ENCODE assay signal across 1 cellular context in the genomic region with DNA sequence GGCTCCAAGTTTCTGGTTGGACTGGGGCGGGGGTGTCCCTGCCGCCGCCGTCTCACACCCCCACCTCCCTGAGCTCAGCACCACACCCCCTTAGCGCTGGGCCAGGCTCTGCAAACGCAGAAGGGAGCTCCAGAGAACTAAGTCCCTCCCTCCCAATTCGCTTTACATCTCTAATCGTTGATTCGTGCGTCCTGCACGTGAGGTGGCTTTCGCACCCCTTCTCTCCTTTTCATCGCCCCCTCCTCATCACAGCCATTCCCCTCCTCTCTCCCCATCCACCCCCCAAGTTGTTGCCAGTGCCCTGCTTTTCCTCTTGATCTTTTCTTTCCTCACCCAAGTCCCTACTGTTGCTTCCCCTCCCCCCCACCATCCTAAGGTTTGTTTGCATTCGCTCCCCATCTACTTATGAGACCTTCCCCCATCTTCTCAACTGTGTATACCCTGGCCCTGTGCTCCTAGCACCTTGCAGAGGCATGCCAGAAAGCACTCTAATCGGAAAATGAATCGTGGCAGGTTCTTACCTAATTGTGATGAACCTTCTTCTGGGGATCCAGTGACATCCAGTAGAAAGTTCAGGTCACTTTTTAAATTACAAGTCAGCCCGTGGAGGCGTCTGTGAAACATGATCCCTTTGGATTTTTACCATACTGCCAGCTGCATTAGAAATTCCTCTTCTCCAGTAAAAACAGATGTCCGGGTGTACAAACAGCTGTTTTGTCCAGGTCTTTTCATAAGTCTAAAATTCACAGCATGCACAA.
TF ChIP-seq lines count a peak whose summit lies in the region.

No MANE protein-coding gene starts in this region.

TF ChIP-seq in K562, 482 proteins besides CTCF, POLR2A, EP300 and RAD21 (continued from another document and continues in another):
- peak in 1 of 2 experiments; percentile 51; a peak in 1 of 4 replicates for TF ChIP-seq HDAC1 (IDR thresholded peaks at IDR 0.05)
- TF ChIP-seq, protein P1, sequence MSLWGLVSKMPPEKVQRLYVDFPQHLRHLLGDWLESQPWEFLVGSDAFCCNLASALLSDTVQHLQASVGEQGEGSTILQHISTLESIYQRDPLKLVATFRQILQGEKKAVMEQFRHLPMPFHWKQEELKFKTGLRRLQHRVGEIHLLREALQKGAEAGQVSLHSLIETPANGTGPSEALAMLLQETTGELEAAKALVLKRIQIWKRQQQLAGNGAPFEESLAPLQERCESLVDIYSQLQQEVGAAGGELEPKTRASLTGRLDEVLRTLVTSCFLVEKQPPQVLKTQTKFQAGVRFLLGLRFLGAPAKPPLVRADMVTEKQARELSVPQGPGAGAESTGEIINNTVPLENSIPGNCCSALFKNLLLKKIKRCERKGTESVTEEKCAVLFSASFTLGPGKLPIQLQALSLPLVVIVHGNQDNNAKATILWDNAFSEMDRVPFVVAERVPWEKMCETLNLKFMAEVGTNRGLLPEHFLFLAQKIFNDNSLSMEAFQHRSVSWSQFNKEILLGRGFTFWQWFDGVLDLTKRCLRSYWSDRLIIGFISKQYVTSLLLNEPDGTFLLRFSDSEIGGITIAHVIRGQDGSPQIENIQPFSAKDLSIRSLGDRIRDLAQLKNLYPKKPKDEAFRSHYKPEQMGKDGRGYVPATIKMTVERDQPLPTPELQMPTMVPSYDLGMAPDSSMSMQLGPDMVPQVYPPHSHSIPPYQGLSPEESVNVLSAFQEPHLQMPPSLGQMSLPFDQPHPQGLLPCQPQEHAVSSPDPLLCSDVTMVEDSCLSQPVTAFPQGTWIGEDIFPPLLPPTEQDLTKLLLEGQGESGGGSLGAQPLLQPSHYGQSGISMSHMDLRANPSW (CRISPR knock-in tag; IDR thresholded peaks at IDR 0.05), result no peak
- TF ChIP-seq LEF1 (IDR thresholded peaks at IDR 0.05), result peak; percentile 78
- TF ChIP-seq ZKSCAN8 (CRISPR knock-in tag; IDR thresholded peaks at IDR 0.05), result no peak
- TF ChIP-seq, protein P2, sequence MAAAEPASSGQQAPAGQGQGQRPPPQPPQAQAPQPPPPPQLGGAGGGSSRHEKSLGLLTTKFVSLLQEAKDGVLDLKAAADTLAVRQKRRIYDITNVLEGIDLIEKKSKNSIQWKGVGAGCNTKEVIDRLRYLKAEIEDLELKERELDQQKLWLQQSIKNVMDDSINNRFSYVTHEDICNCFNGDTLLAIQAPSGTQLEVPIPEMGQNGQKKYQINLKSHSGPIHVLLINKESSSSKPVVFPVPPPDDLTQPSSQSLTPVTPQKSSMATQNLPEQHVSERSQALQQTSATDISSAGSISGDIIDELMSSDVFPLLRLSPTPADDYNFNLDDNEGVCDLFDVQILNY (CRISPR knock-in tag; IDR thresholded peaks at IDR 0.05), result 0 out of 2 replicates have a peak, but pooled peaks have one; percentile 28
- 0 out of 2 replicates have a peak, but pooled peaks have one; percentile 42 for TF ChIP-seq SMARCA4 (IDR thresholded peaks at IDR 0.05)
- TF ChIP-seq TAF7 (tag; IDR thresholded peaks at IDR 0.05), result peak; percentile 39; the same call in 1 of the 2 replicates
- TF ChIP-seq, protein P3, sequence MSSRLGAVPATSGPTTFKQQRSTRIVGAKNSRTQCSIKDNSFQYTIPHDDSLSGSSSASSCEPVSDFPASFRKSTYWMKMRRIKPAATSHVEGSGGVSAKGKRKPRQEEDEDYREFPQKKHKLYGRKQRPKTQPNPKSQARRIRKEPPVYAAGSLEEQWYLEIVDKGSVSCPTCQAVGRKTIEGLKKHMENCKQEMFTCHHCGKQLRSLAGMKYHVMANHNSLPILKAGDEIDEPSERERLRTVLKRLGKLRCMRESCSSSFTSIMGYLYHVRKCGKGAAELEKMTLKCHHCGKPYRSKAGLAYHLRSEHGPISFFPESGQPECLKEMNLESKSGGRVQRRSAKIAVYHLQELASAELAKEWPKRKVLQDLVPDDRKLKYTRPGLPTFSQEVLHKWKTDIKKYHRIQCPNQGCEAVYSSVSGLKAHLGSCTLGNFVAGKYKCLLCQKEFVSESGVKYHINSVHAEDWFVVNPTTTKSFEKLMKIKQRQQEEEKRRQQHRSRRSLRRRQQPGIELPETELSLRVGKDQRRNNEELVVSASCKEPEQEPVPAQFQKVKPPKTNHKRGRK (tag; IDR thresholded peaks at IDR 0.05), result peak; percentile 88
- TF ChIP-seq, protein P4, sequence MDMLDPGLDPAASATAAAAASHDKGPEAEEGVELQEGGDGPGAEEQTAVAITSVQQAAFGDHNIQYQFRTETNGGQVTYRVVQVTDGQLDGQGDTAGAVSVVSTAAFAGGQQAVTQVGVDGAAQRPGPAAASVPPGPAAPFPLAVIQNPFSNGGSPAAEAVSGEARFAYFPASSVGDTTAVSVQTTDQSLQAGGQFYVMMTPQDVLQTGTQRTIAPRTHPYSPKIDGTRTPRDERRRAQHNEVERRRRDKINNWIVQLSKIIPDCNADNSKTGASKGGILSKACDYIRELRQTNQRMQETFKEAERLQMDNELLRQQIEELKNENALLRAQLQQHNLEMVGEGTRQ (CRISPR knock-in tag; IDR thresholded peaks at IDR 0.05), result peak; percentile 26; the same call in 1 of the 2 replicates
- TF ChIP-seq EHMT2 (IDR thresholded peaks at IDR 0.05), result peak; percentile 66; the same call in 1 of the 2 replicates
- TF ChIP-seq, protein P5, sequence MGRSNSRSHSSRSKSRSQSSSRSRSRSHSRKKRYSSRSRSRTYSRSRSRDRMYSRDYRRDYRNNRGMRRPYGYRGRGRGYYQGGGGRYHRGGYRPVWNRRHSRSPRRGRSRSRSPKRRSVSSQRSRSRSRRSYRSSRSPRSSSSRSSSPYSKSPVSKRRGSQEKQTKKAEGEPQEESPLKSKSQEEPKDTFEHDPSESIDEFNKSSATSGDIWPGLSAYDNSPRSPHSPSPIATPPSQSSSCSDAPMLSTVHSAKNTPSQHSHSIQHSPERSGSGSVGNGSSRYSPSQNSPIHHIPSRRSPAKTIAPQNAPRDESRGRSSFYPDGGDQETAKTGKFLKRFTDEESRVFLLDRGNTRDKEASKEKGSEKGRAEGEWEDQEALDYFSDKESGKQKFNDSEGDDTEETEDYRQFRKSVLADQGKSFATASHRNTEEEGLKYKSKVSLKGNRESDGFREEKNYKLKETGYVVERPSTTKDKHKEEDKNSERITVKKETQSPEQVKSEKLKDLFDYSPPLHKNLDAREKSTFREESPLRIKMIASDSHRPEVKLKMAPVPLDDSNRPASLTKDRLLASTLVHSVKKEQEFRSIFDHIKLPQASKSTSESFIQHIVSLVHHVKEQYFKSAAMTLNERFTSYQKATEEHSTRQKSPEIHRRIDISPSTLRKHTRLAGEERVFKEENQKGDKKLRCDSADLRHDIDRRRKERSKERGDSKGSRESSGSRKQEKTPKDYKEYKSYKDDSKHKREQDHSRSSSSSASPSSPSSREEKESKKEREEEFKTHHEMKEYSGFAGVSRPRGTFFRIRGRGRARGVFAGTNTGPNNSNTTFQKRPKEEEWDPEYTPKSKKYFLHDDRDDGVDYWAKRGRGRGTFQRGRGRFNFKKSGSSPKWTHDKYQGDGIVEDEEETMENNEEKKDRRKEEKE (IDR thresholded peaks at IDR 0.05; ENCODE audit: borderline replicate concordance in 1 of 2, control insufficient read depth in 1 of 2, low read depth in 2 of 2, low read length in 1 of 2), result 0 out of 4 replicates have a peak, but pooled peaks have one; percentile 24 to 46
- TF ChIP-seq SMARCE1 (IDR thresholded peaks at IDR 0.05), result peak; percentile 64
- TF ChIP-seq SMARCA5 (IDR thresholded peaks at IDR 0.05), result peak; percentile 58; the same call in 1 of the 2 replicates
- peak; percentile 49; the same call in 1 of the 2 replicates for TF ChIP-seq ZEB2 (IDR thresholded peaks at IDR 0.05)
- TF ChIP-seq, protein P6, sequence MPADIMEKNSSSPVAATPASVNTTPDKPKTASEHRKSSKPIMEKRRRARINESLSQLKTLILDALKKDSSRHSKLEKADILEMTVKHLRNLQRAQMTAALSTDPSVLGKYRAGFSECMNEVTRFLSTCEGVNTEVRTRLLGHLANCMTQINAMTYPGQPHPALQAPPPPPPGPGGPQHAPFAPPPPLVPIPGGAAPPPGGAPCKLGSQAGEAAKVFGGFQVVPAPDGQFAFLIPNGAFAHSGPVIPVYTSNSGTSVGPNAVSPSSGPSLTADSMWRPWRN (IDR thresholded peaks at IDR 0.05; ENCODE audit: low read depth), result peak; percentile 79
- no peak for TF ChIP-seq PHF8 (IDR thresholded peaks at IDR 0.05; ENCODE audit: borderline replicate concordance, low read length)
- no peak for TF ChIP-seq ARNT (IDR thresholded peaks at IDR 0.05)
- TF ChIP-seq HLTF (IDR thresholded peaks at IDR 0.05), result peak; percentile 52; the same call in 1 of the 2 replicates
- 0 out of 2 replicates have a peak, but pooled peaks have one; percentile 65 for TF ChIP-seq HDGF (IDR thresholded peaks at IDR 0.05)
- TF ChIP-seq HDAC2 (IDR thresholded peaks at IDR 0.05), result peak; percentile 54; the same call in 1 of the 2 replicates
- no peak for TF ChIP-seq ZNF507 (tag; conservative IDR thresholded peaks at IDR 0.05)
- TF ChIP-seq, protein P7, sequence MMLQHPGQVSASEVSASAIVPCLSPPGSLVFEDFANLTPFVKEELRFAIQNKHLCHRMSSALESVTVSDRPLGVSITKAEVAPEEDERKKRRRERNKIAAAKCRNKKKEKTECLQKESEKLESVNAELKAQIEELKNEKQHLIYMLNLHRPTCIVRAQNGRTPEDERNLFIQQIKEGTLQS (IDR thresholded peaks at IDR 0.05), result no peak
- TF ChIP-seq, protein P7 (CRISPR knock-in tag; conservative IDR thresholded peaks at IDR 0.05), result 0 out of 2 replicates have a peak, but pooled peaks have one; percentile 3
- TF ChIP-seq TSC22D4 (tag; IDR thresholded peaks at IDR 0.05), result peak; percentile 44; the same call in 1 of the 2 replicates
- no peak for TF ChIP-seq DDX20 (tag; IDR thresholded peaks at IDR 0.05; ENCODE audit: low read depth)
- peak; percentile 72 for TF ChIP-seq DIDO1 (tag; IDR thresholded peaks at IDR 0.05; ENCODE audit: low read depth)
- no peak for TF ChIP-seq GABPB1 (CRISPR knock-in tag; IDR thresholded peaks at IDR 0.05)
- peak; percentile 20 for TF ChIP-seq DACH1 (IDR thresholded peaks at IDR 0.05; ENCODE audit: partially characterized antibody)
- TF ChIP-seq, protein P8, sequence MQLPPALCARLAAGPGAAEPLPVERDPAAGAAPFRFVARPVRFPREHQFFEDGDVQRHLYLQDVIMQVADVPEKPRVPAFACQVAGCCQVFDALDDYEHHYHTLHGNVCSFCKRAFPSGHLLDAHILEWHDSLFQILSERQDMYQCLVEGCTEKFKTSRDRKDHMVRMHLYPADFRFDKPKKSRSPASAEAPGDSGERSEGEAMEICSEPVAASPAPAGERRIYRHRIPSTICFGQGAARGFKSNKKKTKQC (CRISPR knock-in tag; IDR thresholded peaks at IDR 0.05), result no peak
- peak; percentile 68 for TF ChIP-seq BRD9 (IDR thresholded peaks at IDR 0.05; ENCODE audit: low read depth, partially characterized antibody)
- TF ChIP-seq, protein P9, sequence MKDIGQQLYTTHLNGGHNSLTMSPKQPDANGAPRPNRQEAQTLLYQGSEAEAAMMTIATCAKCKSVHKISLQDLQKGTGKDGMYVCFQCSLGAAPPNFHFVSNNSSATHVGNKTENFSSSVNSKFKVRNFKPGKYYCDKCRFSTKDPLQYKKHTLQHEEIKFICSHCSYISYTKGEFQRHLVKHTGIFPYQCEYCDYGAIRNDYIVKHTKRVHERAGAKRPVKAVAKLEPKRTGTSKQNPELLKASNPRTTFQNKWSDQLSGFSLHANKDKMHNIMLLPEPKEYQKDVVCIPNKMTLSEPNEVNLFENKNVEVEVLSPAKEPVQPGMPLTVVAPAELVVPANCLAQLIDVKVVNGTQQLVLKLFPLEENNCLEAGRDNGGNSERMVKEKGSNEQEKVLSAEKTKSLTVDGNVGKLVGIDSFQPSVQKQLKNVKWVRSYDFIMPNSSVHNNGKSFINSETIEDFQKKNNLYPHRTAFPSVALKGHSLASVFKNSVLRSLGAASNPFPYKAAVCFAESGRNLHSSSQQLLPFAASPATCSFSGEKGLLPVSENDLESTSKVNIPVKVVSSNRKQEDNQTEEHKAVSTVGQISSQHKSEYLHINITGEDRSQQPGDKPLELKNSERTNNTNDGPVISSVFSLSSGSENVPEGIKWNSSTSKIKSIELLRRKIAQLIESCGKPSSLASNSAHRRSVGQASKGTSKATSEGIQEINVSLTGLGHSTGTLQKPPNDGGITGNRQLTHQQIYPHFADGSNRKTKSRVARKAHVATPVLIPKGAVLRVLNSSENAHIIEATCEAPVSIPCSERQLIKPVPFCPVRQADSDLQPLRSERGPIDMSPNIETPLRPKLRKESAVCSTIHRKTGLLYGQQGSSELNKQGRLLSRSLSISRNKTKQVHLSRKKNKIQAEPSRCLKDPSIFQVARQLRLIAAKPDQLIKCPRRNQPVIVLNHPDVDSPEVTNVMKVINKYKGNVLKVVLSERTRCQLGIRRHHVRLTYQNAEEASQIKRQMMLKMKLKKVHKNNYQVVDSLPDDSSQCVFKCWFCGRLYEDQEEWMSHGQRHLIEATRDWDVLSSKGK (CRISPR knock-in tag; IDR thresholded peaks at IDR 0.05), result no peak
- TF ChIP-seq, protein P10, sequence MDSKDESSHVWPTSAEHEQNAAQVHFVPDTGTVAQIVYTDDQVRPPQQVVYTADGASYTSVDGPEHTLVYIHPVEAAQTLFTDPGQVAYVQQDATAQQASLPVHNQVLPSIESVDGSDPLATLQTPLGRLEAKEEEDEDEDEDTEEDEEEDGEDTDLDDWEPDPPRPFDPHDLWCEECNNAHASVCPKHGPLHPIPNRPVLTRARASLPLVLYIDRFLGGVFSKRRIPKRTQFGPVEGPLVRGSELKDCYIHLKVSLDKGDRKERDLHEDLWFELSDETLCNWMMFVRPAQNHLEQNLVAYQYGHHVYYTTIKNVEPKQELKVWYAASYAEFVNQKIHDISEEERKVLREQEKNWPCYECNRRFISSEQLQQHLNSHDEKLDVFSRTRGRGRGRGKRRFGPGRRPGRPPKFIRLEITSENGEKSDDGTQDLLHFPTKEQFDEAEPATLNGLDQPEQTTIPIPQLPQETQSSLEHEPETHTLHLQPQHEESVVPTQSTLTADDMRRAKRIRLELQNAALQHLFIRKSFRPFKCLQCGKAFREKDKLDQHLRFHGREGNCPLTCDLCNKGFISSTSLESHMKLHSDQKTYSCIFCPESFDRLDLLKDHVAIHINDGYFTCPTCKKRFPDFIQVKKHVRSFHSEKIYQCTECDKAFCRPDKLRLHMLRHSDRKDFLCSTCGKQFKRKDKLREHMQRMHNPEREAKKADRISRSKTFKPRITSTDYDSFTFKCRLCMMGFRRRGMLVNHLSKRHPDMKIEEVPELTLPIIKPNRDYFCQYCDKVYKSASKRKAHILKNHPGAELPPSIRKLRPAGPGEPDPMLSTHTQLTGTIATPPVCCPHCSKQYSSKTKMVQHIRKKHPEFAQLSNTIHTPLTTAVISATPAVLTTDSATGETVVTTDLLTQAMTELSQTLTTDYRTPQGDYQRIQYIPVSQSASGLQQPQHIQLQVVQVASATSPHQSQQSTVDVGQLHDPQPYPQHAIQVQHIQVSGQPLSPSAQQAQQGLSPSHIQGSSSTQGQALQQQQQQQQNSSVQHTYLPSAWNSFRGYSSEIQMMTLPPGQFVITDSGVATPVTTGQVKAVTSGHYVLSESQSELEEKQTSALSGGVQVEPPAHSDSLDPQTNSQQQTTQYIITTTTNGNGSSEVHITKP (IDR thresholded peaks at IDR 0.05; ENCODE audit: partially characterized antibody), result peak; percentile 79
- peak; percentile 88 for TF ChIP-seq EGR1 (conservative IDR thresholded peaks at IDR 0.05)
- no peak for TF ChIP-seq ZFPM2 (CRISPR knock-in tag; IDR thresholded peaks at IDR 0.05)
- TF ChIP-seq ZNF766 (CRISPR knock-in tag; conservative IDR thresholded peaks at IDR 0.05), result 0 out of 2 replicates have a peak, but pooled peaks have one; percentile 13
- 0 out of 2 replicates have a peak, but pooled peaks have one; percentile 46 for TF ChIP-seq BACH1 (tag; IDR thresholded peaks at IDR 0.05)
- peak; percentile 96 for TF ChIP-seq BHLHE40 (IDR thresholded peaks at IDR 0.05; ENCODE audit: low read length)
